Comparison of ENCODE assay signal across 21 cellular contexts in the genomic region with DNA sequence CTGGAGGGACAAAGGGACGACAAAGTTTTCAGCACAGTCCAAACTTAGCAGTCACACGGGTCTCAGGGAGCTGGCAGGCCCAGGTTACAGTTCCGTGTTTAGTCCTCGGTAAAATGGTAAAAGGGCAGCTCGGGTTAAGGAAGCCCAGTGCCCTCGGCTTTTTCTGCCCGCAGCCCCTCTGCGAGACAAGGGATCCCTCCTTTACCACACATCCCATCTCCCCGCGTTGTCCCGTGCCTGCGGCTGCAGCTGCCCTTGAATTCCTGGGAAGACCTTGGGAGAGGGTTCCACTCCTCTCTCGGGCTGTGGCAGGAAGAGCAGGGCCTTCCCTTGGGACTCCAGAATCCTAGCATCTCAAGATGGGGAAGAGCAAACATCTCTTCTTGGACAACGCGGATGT. TPM values are rescaled to one million over a fixed set of nuclear protein-coding genes. Genes with fewer than 3 reads are reported as not detected.
DNase-seq lines count a peak whose midpoint lies in the region; ATAC-seq and TF ChIP-seq lines count a peak whose summit lies in the region.
"Had no signal": no experiment of that assay in that cellular context is flagged by ENCODE, and none has a peak within 500 bp of the region (broad histone marks: within the 10 kb centered on the region; RNA-seq: fewer than 3 reads in every experiment).

No MANE protein-coding gene starts in this region.

- intact Hi-C loops in natural killer cell (cut with micrococcal nuclease) = no loop called here
- intact Hi-C loops in upper lobe of right lung (cut with DNase I) = no loop called here
- intact Hi-C loops in sciatic nerve (cut with DNase I) = no loop called here

- TF ChIP-seq CTCF in natural killer cell (IDR thresholded peaks at IDR 0.05) = no peak
- no peak for TF ChIP-seq CTCF in upper lobe of right lung (IDR thresholded peaks at IDR 0.05)

- peaks cover 3 to 10% of the 10 kb centered on the region in 2 donors for H3K4me1 Mint-ChIP-seq in natural killer cell treated with Interleukin-12 subunit alpha and Interleukin-12 subunit beta and Interleukin-15 and Interleukin-18, amount 100 ng/mL, for 72 hours (ENCODE audit: low read depth in 2 of 2)
- H3K4me1 Mint-ChIP-seq in natural killer cell = no peaks in the 10 kb centered on the region
- peaks cover 16% of the 10 kb centered on the region in 2 donors for H3K4me1 Mint-ChIP-seq in effector memory CD8-positive, alpha-beta T cell (ENCODE audit: low read depth in 2 of 2)

- peak overlapping the region; percentile 31 for H3K4me3 Mint-ChIP-seq in natural killer cell treated with Interleukin-12 subunit alpha and Interleukin-12 subunit beta and Interleukin-15 and Interleukin-18, amount 100 ng/mL, for 72 hours
- H3K4me3 Mint-ChIP-seq in natural killer cell = no peak overlapping the region
- peak overlapping the region; percentile 37 to 42 for H3K4me3 Mint-ChIP-seq in effector memory CD8-positive, alpha-beta T cell
- H3K4me3 Mint-ChIP-seq: CD4-positive, alpha-beta T cell had no signal

- H3K9me3 ChIP-seq in upper lobe of right lung = no peaks in the 10 kb centered on the region
- H3K9me3 ChIP-seq: BE2C, HAP-1 had no signal

- no peak for ATAC-seq in natural killer cell treated with Interleukin-12 subunit alpha and Interleukin-12 subunit beta and Interleukin-15 and Interleukin-18, amount 100 ng/mL, for 72 hours
- ATAC-seq in natural killer cell (no peak), upper lobe of right lung (no peak), HG02981 (IDR thresholded peaks at IDR 0.05; ENCODE audit: unreplicated experiment) (no peak), sciatic nerve (no peak), HG02642 (IDR thresholded peaks at IDR 0.05; ENCODE audit: poor library complexity, unreplicated experiment) (no peak)
- no peak for ATAC-seq in effector memory CD8-positive, alpha-beta T cell (replicated peaks)
- ATAC-seq: HepG2 had no signal

- no peaks in the 10 kb centered on the region for H3K36me3 Mint-ChIP-seq in natural killer cell treated with Interleukin-12 subunit alpha and Interleukin-12 subunit beta and Interleukin-15 and Interleukin-18, amount 100 ng/mL, for 72 hours
- H3K36me3 Mint-ChIP-seq in natural killer cell = no peaks in the 10 kb centered on the region
- peaks cover 3% of the 10 kb centered on the region for H3K36me3 Mint-ChIP-seq in effector memory CD8-positive, alpha-beta T cell (ENCODE audit: insufficient read depth)

- no peak overlapping the region for H3K27ac ChIP-seq in upper lobe of right lung
- H3K27ac ChIP-seq: C4-2B, KMS-11 had no signal

- no peak overlapping the region for H3K27ac Mint-ChIP-seq in natural killer cell treated with Interleukin-12 subunit alpha and Interleukin-12 subunit beta and Interleukin-15 and Interleukin-18, amount 100 ng/mL, for 72 hours
- peak overlapping the region in 1 of 2 donors; percentile 56 for H3K27ac Mint-ChIP-seq in natural killer cell
- no peak overlapping the region for H3K27ac Mint-ChIP-seq in effector memory CD8-positive, alpha-beta T cell
- H3K27ac Mint-ChIP-seq: CD4-positive, alpha-beta T cell had no signal

- H3K9me3 Mint-ChIP-seq in natural killer cell treated with Interleukin-12 subunit alpha and Interleukin-12 subunit beta and Interleukin-15 and Interleukin-18, amount 100 ng/mL, for 72 hours = no peaks in the 10 kb centered on the region
- H3K9me3 Mint-ChIP-seq in natural killer cell = no peaks in the 10 kb centered on the region
- H3K9me3 Mint-ChIP-seq in effector memory CD8-positive, alpha-beta T cell = no peaks in the 10 kb centered on the region
- H3K9me3 Mint-ChIP-seq: CD4-positive, alpha-beta T cell had no signal

- H3K27me3 Mint-ChIP-seq in natural killer cell treated with Interleukin-12 subunit alpha and Interleukin-12 subunit beta and Interleukin-15 and Interleukin-18, amount 100 ng/mL, for 72 hours = peaks cover 6 to 9% of the 10 kb centered on the region in 2 donors
- H3K27me3 Mint-ChIP-seq in natural killer cell (ENCODE audit: low read depth in 2 of 2) = peaks cover 0 to 3% of the 10 kb centered on the region in 2 donors
- no peaks in the 10 kb centered on the region for H3K27me3 Mint-ChIP-seq in effector memory CD8-positive, alpha-beta T cell
- H3K27me3 Mint-ChIP-seq: CD4-positive, alpha-beta T cell had no signal

- peaks cover 7% of the 10 kb centered on the region for H3K27me3 ChIP-seq in H7 (ENCODE audit: control insufficient read depth, insufficient read depth, low read length)
- no peaks in the 10 kb centered on the region for H3K27me3 ChIP-seq in upper lobe of right lung
- H3K27me3 ChIP-seq: BE2C had no signal

- DNase-seq in natural killer cell treated with Interleukin-12 subunit alpha and Interleukin-12 subunit beta and Interleukin-15 and Interleukin-18, amount 100 ng/mL, for 72 hours (ENCODE audit: low spot score) = no peak
- no peak for DNase-seq in natural killer cell
- DNase-seq in H7 = peak; percentile 21
- no peak for DNase-seq in effector memory CD8-positive, alpha-beta T cell
- DNase-seq in upper lobe of right lung = peak; percentile 33
- no peak for DNase-seq in sciatic nerve (ENCODE audit: low spot score)
- DNase-seq: BE2C, Caco-2, DMS153, DMS79, GF-D8 had no signal

- H3K36me3 ChIP-seq in H7 (replicated peaks; ENCODE audit: control insufficient read depth, insufficient read depth, low read length) = no peaks in the 10 kb centered on the region
- H3K36me3 ChIP-seq in upper lobe of right lung = no peaks in the 10 kb centered on the region
- H3K36me3 ChIP-seq: BE2C, HAP-1 had no signal

- H3K4me1 ChIP-seq in upper lobe of right lung = no peaks in the 10 kb centered on the region
- H3K4me1 ChIP-seq: BE2C, Caco-2, HAP-1 had no signal

- no peak overlapping the region for H3K4me3 ChIP-seq in H7 (ENCODE audit: insufficient read depth, low read depth, low read length)
- no peak overlapping the region for H3K4me3 ChIP-seq in upper lobe of right lung
- H3K4me3 ChIP-seq: HAP-1 had no signal

RNA-seq across cellular contexts. Expression of gene RAB37, which starts 7.2 kb away (rescaled TPM):
- total RNA-seq in natural killer cell treated with Interleukin-12 subunit alpha and Interleukin-12 subunit beta and Interleukin-15 and Interleukin-18, amount 100 ng/mL, for 72 hours = 1 to 10 TPM; 1.3 to 3.3 TPM
- total RNA-seq in natural killer cell = 100 to 1,000 TPM; 150 to 184 (median 169) TPM
- 2.5 and 3.5 TPM in 2 replicates for total RNA-seq in H7 (2014; rRNA removed; shearing (Covaris generic))
- 6.8 TPM for total RNA-seq in upper lobe of right lung
- total RNA-seq in sciatic nerve = 3.6 TPM
- total RNA-seq: A172, Daoy had no signal

RNA-seq across cellular contexts. Expression of gene CD300LF, which starts 17.1 kb away (rescaled TPM):
- 1 to 10 TPM in 1 of 2 donors, not detected in 1; 2.2 TPM for total RNA-seq in natural killer cell treated with Interleukin-12 subunit alpha and Interleukin-12 subunit beta and Interleukin-15 and Interleukin-18, amount 100 ng/mL, for 72 hours
- total RNA-seq in natural killer cell (10 to 100 TPM in 1 of 3 donors, 1 to 10 TPM in 2; 1.9 to 10.6 (median 8.7) TPM), upper lobe of right lung (38.0 TPM), sciatic nerve (2.5 TPM)
- total RNA-seq in H7 (2014; rRNA removed; shearing (Covaris generic)) = not detected in 2 replicates
- total RNA-seq: A172, Daoy, H1, HepG2 had no signal

RNA-seq across cellular contexts. Expression of gene NHERF1, which starts 18.6 kb away (rescaled TPM):
- total RNA-seq in natural killer cell treated with Interleukin-12 subunit alpha and Interleukin-12 subunit beta and Interleukin-15 and Interleukin-18, amount 100 ng/mL, for 72 hours = 100 to 1,000 TPM; 159 to 187 TPM
- total RNA-seq in natural killer cell (100 to 1,000 TPM; 323 to 372 (median 362) TPM), upper lobe of right lung (28.4 TPM), sciatic nerve (39.0 TPM)
- total RNA-seq in H7 (2014; rRNA removed; shearing (Covaris generic)) = 63.1 and 79.1 TPM in 2 replicates

RNA-seq across cellular contexts. Expression of gene NAT9, which starts 46.3 kb away (rescaled TPM):
- total RNA-seq in natural killer cell treated with Interleukin-12 subunit alpha and Interleukin-12 subunit beta and Interleukin-15 and Interleukin-18, amount 100 ng/mL, for 72 hours = 10 to 100 TPM; 42.9 to 60.7 TPM
- 10 to 100 TPM; 20.0 to 27.2 (median 24.8) TPM for total RNA-seq in natural killer cell
- 47.9 and 73.3 TPM in 2 replicates for total RNA-seq in H7 (2014; rRNA removed; shearing (Covaris generic))
- 40.8 TPM for total RNA-seq in upper lobe of right lung
- 50.3 TPM for total RNA-seq in sciatic nerve

Comparison
In these comparisons a context has a peak if more than half of its experiments do, and no peak if none do; other contexts are left out.
1. RNA of gene RAB37, which starts 7.2 kb away (total RNA-seq): 150 to 184 TPM in natural killer cell; 6.8 TPM in upper lobe of right lung (single experiment), 3.6 TPM in sciatic nerve (single experiment), 1.3 to 3.3 TPM in natural killer cell treated with Interleukin-12 subunit alpha and Interleukin-12 subunit beta and Interleukin-15 and Interleukin-18, amount 100 ng/mL, for 72 hours and 2.5 to 3.5 TPM in H7; every median in the first group is over 10 times any median in the second.
2. DNase-seq: peak in H7 (single experiment) and upper lobe of right lung (single experiment); none in natural killer cell treated with Interleukin-12 subunit alpha and Interleukin-12 subunit beta and Interleukin-15 and Interleukin-18, amount 100 ng/mL, for 72 hours (single experiment), natural killer cell (single experiment), effector memory CD8-positive, alpha-beta T cell (0 of 3) and sciatic nerve (single experiment).